Comparison of ENCODE assay signal across 8 cellular contexts in the genomic region with DNA sequence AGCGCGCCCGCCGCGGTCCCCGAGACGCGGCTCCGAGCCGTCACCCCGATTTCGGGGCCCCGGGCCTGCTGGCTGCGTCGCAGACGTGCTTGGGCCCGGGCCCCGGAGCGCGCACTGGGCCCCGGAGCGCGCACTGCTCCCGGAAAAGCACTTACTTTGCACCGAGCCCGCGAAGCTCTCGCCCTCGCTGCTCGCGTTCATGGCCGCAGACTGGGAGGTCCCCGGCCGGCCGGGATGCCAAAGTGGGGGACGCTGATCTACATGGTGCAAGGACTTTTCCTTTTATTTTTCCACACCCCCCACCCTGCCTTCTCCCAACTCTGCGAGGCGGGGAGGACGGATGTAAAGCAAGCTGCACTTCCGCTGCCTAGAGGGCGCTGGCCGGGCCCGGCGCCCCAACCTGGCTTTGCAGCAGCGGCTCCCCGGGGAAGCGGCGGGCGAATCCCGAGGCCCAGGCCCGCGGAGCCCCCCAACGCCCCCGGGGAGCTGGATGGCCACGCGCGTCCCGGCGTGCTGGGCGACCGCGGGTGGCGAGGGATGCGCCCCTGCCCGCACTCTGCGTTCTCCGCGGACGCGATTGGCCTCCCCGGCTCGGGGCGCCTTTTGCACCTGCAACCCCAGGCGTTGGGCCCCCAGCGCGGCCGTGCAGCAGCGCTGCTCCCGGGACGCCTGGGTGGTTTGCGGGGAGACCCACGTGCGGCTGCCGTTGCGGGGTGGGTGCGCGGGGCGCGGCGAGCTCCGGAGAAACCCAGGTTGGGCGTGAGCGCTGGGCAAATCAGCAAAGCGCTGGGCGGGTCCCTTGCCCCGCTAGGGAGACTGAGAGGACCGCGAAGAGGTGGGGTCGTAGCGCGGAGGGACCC. TPM values are rescaled to one million over a fixed set of nuclear protein-coding genes. Genes with fewer than 3 reads are reported as not detected.
DNase-seq lines count a peak whose midpoint lies in the region; ATAC-seq, FAIRE-seq and TF ChIP-seq lines count a peak whose summit lies in the region.

A gene (minus strand): TSS at position 344 of the 860 bp plus-strand sequence. CDS start 143 bp downstream, at position 201.

- H3K4me3 Mint-ChIP-seq in activated T-cell treated with anti-CD3 and anti-CD28 coated beads, Interleukin-2, amount 50 U/mL, for 24 hours, result peak within 1 kb of the TSS; percentile 92

- no peak for FAIRE-seq in D721Med (lab: Jason Lieb, UNC)

- ATAC-seq in GM21360 (IDR thresholded peaks at IDR 0.05; ENCODE audit: unreplicated experiment), result peak; percentile 64
- peak; percentile 88 for ATAC-seq in esophagus mucosa

- peaks cover 15% of the 10 kb centered on the region for H3K36me3 Mint-ChIP-seq in activated T-cell treated with anti-CD3 and anti-CD28 coated beads, Interleukin-2, amount 50 U/mL, for 24 hours (ENCODE audit: low read depth)

- peaks cover 20% of the 10 kb centered on the region for H3K4me1 Mint-ChIP-seq in activated T-cell treated with anti-CD3 and anti-CD28 coated beads, Interleukin-2, amount 50 U/mL, for 24 hours (ENCODE audit: low read depth)

- no peaks in the 10 kb centered on the region for H3K9me3 Mint-ChIP-seq in activated T-cell treated with anti-CD3 and anti-CD28 coated beads, Interleukin-2, amount 50 U/mL, for 24 hours

- H3K27ac Mint-ChIP-seq in activated T-cell treated with anti-CD3 and anti-CD28 coated beads, Interleukin-2, amount 50 U/mL, for 24 hours, result peak within 1 kb of the TSS; percentile 94

- peak; percentile 56 for TF ChIP-seq CTCF in D721Med (IDR thresholded peaks at IDR 0.05; ENCODE audit: insufficient read depth, missing control alignments)

- DNase-seq in D721Med (ENCODE audit: insufficient read length, low spot score), result no peak
- DNase-seq in HT1080 (ENCODE audit: low read depth), result peak; percentile 77
- DNase-seq in OCI-M1 (lab: John Stamatoyannopoulos, UW), result peak; percentile 77
- peak; percentile 87 for DNase-seq in activated T-cell treated with anti-CD3 and anti-CD28 coated beads, Interleukin-2, amount 50 U/mL, for 24 hours
- peak; percentile 82 for DNase-seq in myocyte (ENCODE audit: low read depth)
- DNase-seq in stimulated activated CD8-positive, alpha-beta memory T cell treated with anti-CD3 and anti-CD28 coated beads, Interleukin-7, amount 100 ng/mL, for 4 hours (ENCODE audit: low read depth in 2 of 2), result peak; percentile 28 to 66

- H3K27me3 Mint-ChIP-seq in activated T-cell treated with anti-CD3 and anti-CD28 coated beads, Interleukin-2, amount 50 U/mL, for 24 hours, result no peaks in the 10 kb centered on the region

RNA-seq across cellular contexts. Expression of the gene that starts here (rescaled TPM):
- total RNA-seq in HT1080 (2014; rRNA removed; shearing (Covaris generic)), result 11.2 and 14.6 TPM in 2 replicates
- 25.9 and 30.6 TPM in 2 replicates for polyA plus RNA-seq in HT1080 (2015; cell fraction: cytosol; rRNA removed)
- 18.9 and 19.1 TPM in 2 replicates for polyA plus RNA-seq in HT1080 (2015; cell fraction: nucleus; rRNA removed)
- total RNA-seq in esophagus mucosa (12.9 TPM), myocyte (8.4 and 9.1 TPM in 2 replicates)
- polyA plus RNA-seq in myocyte (2012), result 10.7 TPM
